ENCODE assay signal across 16 cellular contexts in the genomic region with DNA sequence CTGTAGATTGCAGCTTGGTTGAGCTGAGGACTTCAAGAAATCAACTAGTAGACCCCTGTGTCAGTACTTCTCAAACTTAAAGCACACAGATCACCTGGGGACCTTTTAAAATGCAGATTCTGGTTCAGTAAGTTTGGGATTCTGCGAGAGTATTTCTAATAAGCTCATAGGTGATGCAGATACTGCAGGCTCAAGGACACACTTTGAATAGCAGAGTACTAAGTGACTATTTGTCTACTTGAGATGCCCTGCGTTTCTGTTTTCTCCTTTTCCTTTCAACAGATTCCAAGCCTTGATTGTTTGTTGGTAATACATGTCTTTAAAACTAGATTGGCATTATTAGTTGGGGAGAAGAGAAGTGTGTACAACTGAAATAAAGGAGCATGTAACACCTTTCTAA. TPM values are rescaled to one million over a fixed set of nuclear protein-coding genes. Genes with fewer than 3 reads are reported as not detected.
DNase-seq lines count a peak whose midpoint lies in the region; ATAC-seq and TF ChIP-seq lines count a peak whose summit lies in the region.
"Had no signal": no experiment of that assay in that cellular context is flagged by ENCODE, and none has a peak within 500 bp of the region (broad histone marks: within the 10 kb centered on the region; RNA-seq: fewer than 3 reads in every experiment).

No MANE protein-coding gene starts in this region.

- H3K27ac ChIP-seq in CD4-positive, alpha-beta memory T cell (ENCODE audit: low read depth, low read length): no peak overlapping the region

- H3K36me3 ChIP-seq in CD4-positive, alpha-beta memory T cell (ENCODE audit: insufficient read depth, low read length): no peaks in the 10 kb centered on the region
- H3K36me3 ChIP-seq: thoracic aorta had no signal

- H3K4me1 Mint-ChIP-seq in CD4-positive, alpha-beta memory T cell: peaks cover 42 to 64% (median 53%) of the 10 kb centered on the region in 4 donors
- H3K4me1 Mint-ChIP-seq in T-helper 17 cell (peaks cover 48% of the 10 kb centered on the region), memory B cell (peaks cover 26% of the 10 kb centered on the region), mesothelial cell of epicardium (peaks cover 39% of the 10 kb centered on the region)

- H3K9me3 ChIP-seq in CD4-positive, alpha-beta memory T cell (ENCODE audit: control insufficient read depth in 1 of 2, low read length in 2 of 2): no peaks in the 10 kb centered on the region
- H3K9me3 ChIP-seq in T-helper 17 cell (ENCODE audit: control insufficient read depth, low read length, poor library complexity, severe bottlenecking): no peaks in the 10 kb centered on the region
- H3K9me3 ChIP-seq: thoracic aorta had no signal

- CTCF ChIA-PET in CD4-positive, alpha-beta memory T cell (lab: Charles Lee; ENCODE audit: partially characterized antibody): interaction anchor here (1.1 kb wide), 1 partner anchor 135 kb away, joined by 4 read pairs; a partner anchor contains a TSS

- intact Hi-C loops in CD4-positive, alpha-beta memory T cell (cut with micrococcal nuclease): no loop called here

- H3K27me3 Mint-ChIP-seq in CD4-positive, alpha-beta memory T cell: no peaks in the 10 kb centered on the region
- H3K27me3 Mint-ChIP-seq in T-helper 17 cell (no peaks in the 10 kb centered on the region), memory B cell (no peaks in the 10 kb centered on the region), mesothelial cell of epicardium (ENCODE audit: low read depth) (no peaks in the 10 kb centered on the region)
- H3K27me3 Mint-ChIP-seq: B cell had no signal

- peak overlapping the region in 5 of 8 donors; percentile 18 to 59 (median 55) for H3K4me3 Mint-ChIP-seq in CD4-positive, alpha-beta memory T cell
- peak overlapping the region; percentile 59 for H3K4me3 Mint-ChIP-seq in T-helper 17 cell
- H3K4me3 Mint-ChIP-seq in memory B cell: no peak overlapping the region
- H3K4me3 Mint-ChIP-seq in mesothelial cell of epicardium: no peak overlapping the region
- H3K4me3 Mint-ChIP-seq: B cell had no signal

- H3K27ac Mint-ChIP-seq in CD4-positive, alpha-beta memory T cell: peak overlapping the region in 6 of 7 donors; percentile 30 to 91 (median 74)
- H3K27ac Mint-ChIP-seq in T-helper 17 cell: peak overlapping the region; percentile 90
- H3K27ac Mint-ChIP-seq in memory B cell: peak overlapping the region; percentile 19
- H3K27ac Mint-ChIP-seq in mesothelial cell of epicardium: no peak overlapping the region
- H3K27ac Mint-ChIP-seq: B cell had no signal

- no peak overlapping the region for H3K4me3 ChIP-seq in CD4-positive, alpha-beta memory T cell (ENCODE audit: low read length in 2 of 2)
- H3K4me3 ChIP-seq: skin epidermis, thoracic aorta had no signal

- no peaks in the 10 kb centered on the region for H3K27me3 ChIP-seq in CD4-positive, alpha-beta memory T cell (ENCODE audit: insufficient read depth, low read length)

- POLR2A ChIA-PET in CD4-positive, alpha-beta memory T cell (lab: Charles Lee; ENCODE audit: partially characterized antibody): interaction anchor here (1.3 to 2.1 kb wide), 2 partner anchors 43 to 65 kb away, joined by 4 to 9 read pairs; a partner anchor contains a TSS

- H3K9me3 Mint-ChIP-seq in CD4-positive, alpha-beta memory T cell: no peaks in the 10 kb centered on the region
- H3K9me3 Mint-ChIP-seq in memory B cell (no peaks in the 10 kb centered on the region), mesothelial cell of epicardium (no peaks in the 10 kb centered on the region)

- no peak for DNase-seq in CD4-positive, alpha-beta memory T cell
- DNase-seq in T-helper 17 cell (no peak), memory B cell (ENCODE audit: low spot score in 2 of 2) (no peak), DMS53 (lab: John Stamatoyannopoulos, UW) (no peak), mesothelial cell of epicardium (ENCODE audit: low spot score in 2 of 2, unreplicated experiment in 2 of 2) (no peak), anterior cingulate cortex (lab: John Stamatoyannopoulos, UW) (no peak)
- DNase-seq: cerebellar nuclear complex; DMS79; left ventricle myocardium superior; NCI-H1092; NCI-H2171 treated with DMSO at 0.1 percent for 48 hours; stimulated activated CD4-positive, alpha-beta T cell treated with anti-CD3 and anti-CD28 coated beads, Interleukin-4, amount 100 ng/mL, for 4 hours had no signal

- peaks cover 57% of the 10 kb centered on the region for H3K4me1 ChIP-seq in CD4-positive, alpha-beta memory T cell (ENCODE audit: insufficient read depth, low read length)

- ATAC-seq in GM21381 (IDR thresholded peaks at IDR 0.05; ENCODE audit: unreplicated experiment): peak; percentile 8
- ATAC-seq in T-helper 17 cell: no peak
- ATAC-seq in memory B cell (ENCODE audit: low read depth): no peak
- ATAC-seq: left ventricle myocardium superior had no signal

- TF ChIP-seq CTCF in mesothelial cell of epicardium (IDR thresholded peaks at IDR 0.05; ENCODE audit: unreplicated experiment): no peak

- no peaks in the 10 kb centered on the region for H3K36me3 Mint-ChIP-seq in CD4-positive, alpha-beta memory T cell
- H3K36me3 Mint-ChIP-seq in T-helper 17 cell (ENCODE audit: low read depth) (no peaks in the 10 kb centered on the region), memory B cell (peaks cover 2% of the 10 kb centered on the region), mesothelial cell of epicardium (peaks cover 4% of the 10 kb centered on the region)

RNA-seq across cellular contexts. Expression of a gene that starts 6.7 kb away (rescaled TPM):
- 10 to 100 TPM; 37.6 to 39.0 TPM for total RNA-seq in CD4-positive, alpha-beta memory T cell
- 1 to 10 TPM; 6.7 to 7.5 TPM for polyA plus RNA-seq in CD4-positive, alpha-beta memory T cell
- 10 to 100 TPM; 39.0 to 45.1 TPM for total RNA-seq in T-helper 17 cell
- 81.9 to 85.4 TPM (median 83.6 TPM) in 3 replicates for total RNA-seq in mesothelial cell of epicardium

RNA-seq across cellular contexts. Expression of a gene that starts 42.7 kb away (rescaled TPM):
- 10 to 100 TPM; 63.0 to 65.6 TPM for total RNA-seq in CD4-positive, alpha-beta memory T cell
- 10 to 100 TPM; 35.0 to 43.9 TPM for polyA plus RNA-seq in CD4-positive, alpha-beta memory T cell
- 10 to 100 TPM; 38.6 to 39.3 TPM for total RNA-seq in T-helper 17 cell
- 3.8 to 6.0 TPM (median 5.4 TPM) in 3 replicates for total RNA-seq in mesothelial cell of epicardium

Comparison
In these comparisons a context has a peak if more than half of its experiments do, and no peak if none do; other contexts are left out.
1. H3K4me3 Mint-ChIP-seq: peak in CD4-positive, alpha-beta memory T cell (5 of 8) and T-helper 17 cell (single experiment); none in memory B cell (single experiment) and mesothelial cell of epicardium (single experiment).